ENCODE assay signal across 22 cellular contexts in the genomic region with DNA sequence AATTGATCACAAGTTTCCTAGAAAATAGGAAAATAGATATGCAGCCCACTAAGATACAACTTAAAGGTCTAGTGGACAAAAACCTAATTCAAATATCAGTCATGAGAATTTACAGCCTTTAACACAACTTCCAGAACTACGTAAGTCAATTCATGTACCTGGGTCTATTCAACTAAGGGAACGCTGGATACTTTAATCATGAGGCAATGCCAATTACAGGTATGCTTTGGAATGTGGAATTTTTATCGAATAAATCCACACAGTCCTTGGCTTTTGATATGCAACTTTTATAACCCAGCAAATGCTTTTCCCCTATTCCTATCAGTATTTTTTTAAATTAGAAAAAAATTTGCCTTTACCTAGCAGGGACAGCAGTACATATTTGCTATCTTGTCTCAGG.
DNase-seq lines count a peak whose midpoint lies in the region; ATAC-seq, FAIRE-seq and TF ChIP-seq lines count a peak whose summit lies in the region.
"Had no signal": no experiment of that assay in that cellular context is flagged by ENCODE, and none has a peak within 500 bp of the region (broad histone marks: within the 10 kb centered on the region; RNA-seq: fewer than 3 reads in every experiment).

No MANE protein-coding gene starts in this region.

- no peaks in the 10 kb centered on the region for H3K79me1 ChIP-seq in H9 (ENCODE audit: insufficient read depth, low read depth, low read length, poor library complexity, severe bottlenecking)

- no peak overlapping the region for H3K23ac ChIP-seq in H9 (ENCODE audit: insufficient read length, low read depth, low read length)

- H2BK12ac ChIP-seq in H9 (ENCODE audit: insufficient read length, low read depth, low read length), result no peak overlapping the region

- no peak overlapping the region for H2AK5ac ChIP-seq in H9 (ENCODE audit: insufficient read length, low read length)

- no peak overlapping the region for H3K4ac ChIP-seq in H9 (ENCODE audit: low read depth, low read length)

- intact Hi-C loops in body of pancreas (cut with DNase I), result no loop called here

- H3K27ac ChIP-seq in HEK293 (ENCODE audit: extremely low read depth, low read depth, low read length), result no peak overlapping the region
- H3K27ac ChIP-seq in body of pancreas, result peak overlapping the region in 2 of 4 donors; percentile 20 to 39
- no peak overlapping the region for H3K27ac ChIP-seq in H9 (ENCODE audit: insufficient read length, low read depth, low read length)
- H3K27ac ChIP-seq: 22Rv1; A549; BLaER1 treated with 17β-estradiol and CSF1 and Interleukin-3, amounts not matched to agents 10 nM and 100 nM; C4-2B had no signal

- TF ChIP-seq POLR2A in body of pancreas (IDR thresholded peaks at IDR 0.05), result no peak

- H3K9me3 ChIP-seq in HEK293 (ENCODE audit: control insufficient read depth, insufficient read depth, low read depth, low read length) (no peaks in the 10 kb centered on the region), body of pancreas (no peaks in the 10 kb centered on the region), H9 (ENCODE audit: control insufficient read depth, low read depth, low read length) (no peaks in the 10 kb centered on the region)
- H3K9me3 ChIP-seq: A549; BLaER1 treated with 17β-estradiol and CSF1 and Interleukin-3, amounts not matched to agents 10 nM and 100 nM; Caco-2 had no signal

- H3T11ph ChIP-seq in H9 (ENCODE audit: low read length), result no peak overlapping the region

- H2BK20ac ChIP-seq in H9 (ENCODE audit: low read depth, low read length, poor library complexity, severe bottlenecking), result no peak overlapping the region

- no peak for DNase-seq in body of pancreas
- DNase-seq in kidney tubule cell (ENCODE audit: low spot score), result peak; percentile 49
- DNase-seq in H9, result no peak
- DNase-seq in LoVo (ENCODE audit: low spot score), result no peak
- no peak for DNase-seq in frontal cortex (ENCODE audit: low spot score in 2 of 2)
- DNase-seq: AML-193; Caco-2; Calu3; CD4-positive, alpha-beta T cell; CD8-positive, alpha-beta T cell; DMS79 treated with DMSO at 0.1 percent for 48 hours; GF-D8 had no signal

- no peak for FAIRE-seq in frontal cortex (lab: Jason Lieb, UNC)
- FAIRE-seq: A549, D721Med, G401.6, GM12891, GM19239 had no signal

- no peak overlapping the region for H3K4me2 ChIP-seq in H9 (ENCODE audit: insufficient read depth, insufficient read length, low read length)
- H3K4me2 ChIP-seq: A549; BLaER1 treated with 17β-estradiol and CSF1 and Interleukin-3, amounts not matched to agents 10 nM and 100 nM had no signal

- H3K36me3 ChIP-seq in HEK293 (ENCODE audit: control insufficient read depth in 2 of 2, insufficient read depth in 1 of 2, low read length in 2 of 2), result no peaks in the 10 kb centered on the region
- H3K36me3 ChIP-seq in body of pancreas (replicated peaks in 1 of 2; ENCODE audit: insufficient read depth in 1 of 2, low read depth in 2 of 2), result no peaks in the 10 kb centered on the region
- H3K36me3 ChIP-seq: BLaER1 treated with 17β-estradiol and CSF1 and Interleukin-3, amounts not matched to agents 10 nM and 100 nM had no signal

- no peaks in the 10 kb centered on the region for H3K23me2 ChIP-seq in H9 (ENCODE audit: insufficient read length, low read depth, low read length, poor library complexity, severe bottlenecking)

- ATAC-seq in body of pancreas, result peak; percentile 85
- ATAC-seq: A549; CD8-positive, alpha-beta T cell had no signal

- H4K5ac ChIP-seq in H9 (ENCODE audit: insufficient read length, low read depth, low read length), result no peak overlapping the region

- no peak overlapping the region for H4K91ac ChIP-seq in H9 (ENCODE audit: insufficient read length, low read depth, low read length)

- no peak overlapping the region for H4K8ac ChIP-seq in H9 (replicated peaks; ENCODE audit: insufficient read length, low read depth, low read length)

- H3K27me3 ChIP-seq in body of pancreas (no peaks in the 10 kb centered on the region), H9 (ENCODE audit: insufficient read depth, low read length) (no peaks in the 10 kb centered on the region)
- H3K27me3 ChIP-seq: BLaER1 treated with 17β-estradiol and CSF1 and Interleukin-3, amounts not matched to agents 10 nM and 100 nM had no signal

- H3K4me3 ChIP-seq in HEK293 (ENCODE audit: low read depth, low read length) (no peak overlapping the region), body of pancreas (no peak overlapping the region)
- H3K4me3 ChIP-seq: A549; BLaER1 treated with 17β-estradiol and CSF1 and Interleukin-3, amounts not matched to agents 10 nM and 100 nM had no signal

- H3K18ac ChIP-seq in H9 (ENCODE audit: insufficient read length, low read depth, low read length), result no peak overlapping the region

- H2BK120ac ChIP-seq in H9 (ENCODE audit: low read depth, low read length, poor library complexity, severe bottlenecking), result no peak overlapping the region

- no peak overlapping the region for H3K4me3 Mint-ChIP-seq in H9
- H3K4me3 Mint-ChIP-seq: B cell; CD4-positive, alpha-beta T cell; CD8-positive, alpha-beta T cell had no signal

- H3K36me3 Mint-ChIP-seq in H9 (ENCODE audit: insufficient read depth in 1 of 3, low read depth in 3 of 3), result no peaks in the 10 kb centered on the region
- H3K36me3 Mint-ChIP-seq: CD8-positive, alpha-beta T cell had no signal

- no peaks in the 10 kb centered on the region for H4K20me1 ChIP-seq in H9 (ENCODE audit: control insufficient read depth, insufficient read depth, insufficient read length)
- H4K20me1 ChIP-seq: BLaER1 treated with 17β-estradiol and CSF1 and Interleukin-3, amounts not matched to agents 10 nM and 100 nM had no signal

- POLR2A ChIA-PET in HEK293 (lab: Yijun Ruan, JAX), result no interaction called here

- H3K9me3 Mint-ChIP-seq in H9, result no peaks in the 10 kb centered on the region; a peak in 1 of 5 replicates

- TF ChIP-seq CTCF in HEK293 (tag by site-specific recombination; IDR thresholded peaks at IDR 0.05) (no peak), body of pancreas (IDR thresholded peaks at IDR 0.05) (no peak), H9 (conservative IDR thresholded peaks at IDR 0.05) (no peak)

- H3K4me1 Mint-ChIP-seq in H9, result no peaks in the 10 kb centered on the region
- H3K4me1 Mint-ChIP-seq: B cell had no signal

- CTCF ChIA-PET in HEK293 (lab: Yijun Ruan, JAX), result no interaction called here

- no peak overlapping the region for H3K27ac Mint-ChIP-seq in H9
- H3K27ac Mint-ChIP-seq: B cell; CD4-positive, alpha-beta T cell; CD8-positive, alpha-beta T cell had no signal

- H2BK15ac ChIP-seq in H9 (ENCODE audit: low read depth, low read length), result no peak overlapping the region

- no peak overlapping the region for H3K56ac ChIP-seq in H9 (ENCODE audit: insufficient read length, low read depth, low read length)

- no peak overlapping the region for H2BK5ac ChIP-seq in H9 (ENCODE audit: insufficient read length, low read length)

- H3K27me3 Mint-ChIP-seq in H9 (ENCODE audit: low read depth), result peaks cover 2% of the 10 kb centered on the region; the same call in 1 of the 2 replicates
- H3K27me3 Mint-ChIP-seq: B cell; CD4-positive, alpha-beta T cell had no signal

- WGBS in body of pancreas, 2 donors, result 53 to 59% methylated on average over 3 of the region's 3 CpGs
- WGBS in H9 (ENCODE audit: extremely low coverage, insufficient read length, low lambda C conversion rate), result no CpG with 5 or more reads among the region's 3 CpGs

- H3K9ac ChIP-seq in H9 (ENCODE audit: extremely low read depth, insufficient read length, low read length), result no peak overlapping the region
- H3K9ac ChIP-seq: BLaER1 treated with 17β-estradiol and CSF1 and Interleukin-3, amounts not matched to agents 10 nM and 100 nM had no signal

- no peak overlapping the region for H2AFZ ChIP-seq in H9 (ENCODE audit: low read length)

- H3K4me1 ChIP-seq in HEK293 (ENCODE audit: control insufficient read depth, insufficient read depth, low read length) (0 out of 2 replicates have a peak, but pooled peaks cover 2% of the 10 kb centered on the region), body of pancreas (no peaks in the 10 kb centered on the region), H9 (ENCODE audit: insufficient read depth, low read length) (no peaks in the 10 kb centered on the region)
- H3K4me1 ChIP-seq: A549; BLaER1 treated with 17β-estradiol and CSF1 and Interleukin-3, amounts not matched to agents 10 nM and 100 nM; Caco-2 had no signal

- H3K79me2 ChIP-seq in H9 (ENCODE audit: insufficient read depth, low read length), result no peaks in the 10 kb centered on the region

- no peak overlapping the region for H3K14ac ChIP-seq in H9 (ENCODE audit: insufficient read depth, low read length)

TF ChIP-seq in HEK293, 187 proteins besides CTCF, POLR2A, EP300 and RAD21:
- peak; percentile 71; the same call in 1 of the 2 replicates for TF ChIP-seq ZNF157 (tag by site-specific recombination; IDR thresholded peaks at IDR 0.05)
- no peak for TF ChIP-seq ZNF274 (IDR thresholded peaks at IDR 0.05; ENCODE audit: low read length)
- TF ChIP-seq ZNF274 (tag by site-specific recombination; IDR thresholded peaks at IDR 0.05; ENCODE audit: borderline replicate concordance), result no peak
